In the genomic region with DNA sequence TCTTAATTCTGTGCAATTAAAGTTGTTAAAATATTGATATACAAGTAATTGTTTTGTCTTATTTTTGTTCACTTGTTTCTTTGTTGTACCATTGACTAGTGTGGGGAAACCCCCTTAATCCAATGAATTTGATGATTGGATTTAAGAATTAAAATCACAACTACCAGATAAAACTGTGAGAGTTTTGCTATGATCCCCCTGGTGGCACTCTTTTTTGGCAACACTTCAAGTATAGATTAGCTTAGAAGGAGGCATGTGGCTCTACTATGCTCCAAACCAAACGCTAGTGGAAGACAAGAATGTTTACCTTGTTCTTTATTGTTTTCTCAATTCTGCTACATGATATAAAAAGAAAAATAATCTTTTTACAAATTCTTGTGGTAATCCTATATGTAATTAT, we compare ENCODE assay signal across 21 cellular contexts.
"Had no signal": no experiment of that assay in that cellular context is flagged by ENCODE, and none has a peak within 500 bp of the region (broad histone marks: within the 10 kb centered on the region; RNA-seq: fewer than 3 reads in every experiment).

No MANE protein-coding gene starts in this region.

- H3K4me1 Mint-ChIP-seq: naive thymus-derived CD8-positive, alpha-beta T cell; neural progenitor cell; stimulated activated naive B cell treated with anti-CD40 and anti-IgM and Interleukin-4, amounts not matched to agents 10 μg/mL and 1 μg/mL and 100 μg/mL, for 72 hours; stimulated activated naive CD8-positive, alpha-beta T cell treated with anti-CD3 and anti-CD28 coated beads, Interleukin-15, amount 100 ng/mL, for 72 hours had no signal

- H3K27me3 Mint-ChIP-seq: stimulated activated naive B cell treated with anti-CD40 and anti-IgM and Interleukin-4, amounts not matched to agents 10 μg/mL and 1 μg/mL and 100 μg/mL, for 72 hours; stimulated activated naive CD8-positive, alpha-beta T cell treated with anti-CD3 and anti-CD28 coated beads, Interleukin-15, amount 100 ng/mL, for 72 hours had no signal

- ATAC-seq: esophagus mucosa; left lobe of liver; mucosa of descending colon; naive thymus-derived CD8-positive, alpha-beta T cell; stimulated activated naive B cell treated with anti-CD40 and anti-IgM and Interleukin-4, amounts not matched to agents 10 μg/mL and 1 μg/mL and 100 μg/mL, for 72 hours; stimulated activated naive CD8-positive, alpha-beta T cell treated with anti-CD3 and anti-CD28 coated beads, Interleukin-15, amount 100 ng/mL, for 72 hours had no signal

- H3K27ac Mint-ChIP-seq: naive thymus-derived CD8-positive, alpha-beta T cell; neural progenitor cell; stimulated activated naive B cell treated with anti-CD40 and anti-IgM and Interleukin-4, amounts not matched to agents 10 μg/mL and 1 μg/mL and 100 μg/mL, for 72 hours; stimulated activated naive CD8-positive, alpha-beta T cell treated with anti-CD3 and anti-CD28 coated beads, Interleukin-15, amount 100 ng/mL, for 72 hours had no signal

- DNase-seq: dorsolateral prefrontal cortex; effector CD8-positive, alpha-beta T cell; islet precursor cell; mammary epithelial cell; mucosa of descending colon; naive thymus-derived CD8-positive, alpha-beta T cell; nucleus accumbens; ovary; sigmoid colon; stimulated activated CD4-positive, alpha-beta T cell treated with anti-CD3 and anti-CD28 coated beads, Interleukin-2, amount 100 ng/mL, for 24 hours; stimulated activated CD4-positive, alpha-beta T cell treated with anti-CD3 and anti-CD28 coated beads, Interleukin-4, amount 100 ng/mL, for 4 hours; stimulated activated naive B cell treated with anti-CD40 and anti-IgM and Interleukin-4, amounts not matched to agents 10 μg/mL and 1 μg/mL and 100 μg/mL, for 72 hours; stimulated activated naive CD8-positive, alpha-beta T cell treated with anti-CD3 and anti-CD28 coated beads, Interleukin-15, amount 100 ng/mL, for 72 hours; testis had no signal

- H3K9me3 ChIP-seq: mucosa of descending colon, ovary, right atrium auricular region, sigmoid colon, testis, tibial nerve had no signal

- H3K4me3 ChIP-seq: coronary artery, dorsolateral prefrontal cortex, mucosa of descending colon, neural progenitor cell, ovary, right atrium auricular region, sigmoid colon, skin epidermis, testis, tibial nerve had no signal

- H3K9me3 Mint-ChIP-seq: neural progenitor cell had no signal

- H3K27me3 ChIP-seq: neural progenitor cell, ovary, right atrium auricular region, sigmoid colon, testis, tibial nerve had no signal

- H3K36me3 Mint-ChIP-seq: naive thymus-derived CD8-positive, alpha-beta T cell; neural progenitor cell; stimulated activated naive B cell treated with anti-CD40 and anti-IgM and Interleukin-4, amounts not matched to agents 10 μg/mL and 1 μg/mL and 100 μg/mL, for 72 hours had no signal

- H3K4me3 Mint-ChIP-seq: naive thymus-derived CD8-positive, alpha-beta T cell; neural progenitor cell; stimulated activated naive B cell treated with anti-CD40 and anti-IgM and Interleukin-4, amounts not matched to agents 10 μg/mL and 1 μg/mL and 100 μg/mL, for 72 hours; stimulated activated naive CD8-positive, alpha-beta T cell treated with anti-CD3 and anti-CD28 coated beads, Interleukin-15, amount 100 ng/mL, for 72 hours had no signal

- H3K9ac ChIP-seq: neural progenitor cell had no signal

- H3K36me3 ChIP-seq: neural progenitor cell, ovary, right atrium auricular region, sigmoid colon, tibial nerve had no signal

- H3K4me1 ChIP-seq: neural progenitor cell, right atrium auricular region, testis, tibial nerve had no signal

- H3K27ac ChIP-seq: coronary artery, dorsolateral prefrontal cortex, neural progenitor cell, ovary, right atrium auricular region, sigmoid colon, skin epidermis, testis, tibial nerve had no signal
